ENCODE assay signal across 1 cellular context in genomic region chr4:174381419-174381818, GRCh38.
A peak's percentile ranks its signal among the peaks of the same experiment; 100 is the strongest.
TF ChIP-seq lines count a peak whose summit lies in the region.

No MANE protein-coding gene starts in this region.

TF ChIP-seq in K562, 482 proteins besides CTCF, POLR2A, EP300 and RAD21 (continued from another document and continues in another):
- TF ChIP-seq, protein P1, sequence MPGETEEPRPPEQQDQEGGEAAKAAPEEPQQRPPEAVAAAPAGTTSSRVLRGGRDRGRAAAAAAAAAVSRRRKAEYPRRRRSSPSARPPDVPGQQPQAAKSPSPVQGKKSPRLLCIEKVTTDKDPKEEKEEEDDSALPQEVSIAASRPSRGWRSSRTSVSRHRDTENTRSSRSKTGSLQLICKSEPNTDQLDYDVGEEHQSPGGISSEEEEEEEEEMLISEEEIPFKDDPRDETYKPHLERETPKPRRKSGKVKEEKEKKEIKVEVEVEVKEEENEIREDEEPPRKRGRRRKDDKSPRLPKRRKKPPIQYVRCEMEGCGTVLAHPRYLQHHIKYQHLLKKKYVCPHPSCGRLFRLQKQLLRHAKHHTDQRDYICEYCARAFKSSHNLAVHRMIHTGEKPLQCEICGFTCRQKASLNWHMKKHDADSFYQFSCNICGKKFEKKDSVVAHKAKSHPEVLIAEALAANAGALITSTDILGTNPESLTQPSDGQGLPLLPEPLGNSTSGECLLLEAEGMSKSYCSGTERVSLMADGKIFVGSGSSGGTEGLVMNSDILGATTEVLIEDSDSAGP (CRISPR knock-in tag; IDR thresholded peaks at IDR 0.05), result no peak
- TF ChIP-seq ZNF592 (IDR thresholded peaks at IDR 0.05), result peak; percentile 96
- TF ChIP-seq RBM22 (IDR thresholded peaks at IDR 0.05; ENCODE audit: low read depth, low read length, poor library complexity, severe bottlenecking), result no peak
- no peak for TF ChIP-seq DNMT1 (IDR thresholded peaks at IDR 0.05)
- TF ChIP-seq ZNF696 (CRISPR knock-in tag; conservative IDR thresholded peaks at IDR 0.05), result no peak
- peak in 1 of 2 experiments; percentile 85; a peak in 2 of 4 replicates for TF ChIP-seq TEAD1 (CRISPR knock-in tag; IDR thresholded peaks at IDR 0.05)
- TF ChIP-seq ZNF133 (CRISPR knock-in tag; IDR thresholded peaks at IDR 0.05), result no peak
- TF ChIP-seq PHB (CRISPR knock-in tag; IDR thresholded peaks at IDR 0.05), result no peak
- no peak for TF ChIP-seq MAFG (tag; conservative IDR thresholded peaks at IDR 0.05)
- no peak for TF ChIP-seq ARNT (IDR thresholded peaks at IDR 0.05)
- TF ChIP-seq, protein P2, sequence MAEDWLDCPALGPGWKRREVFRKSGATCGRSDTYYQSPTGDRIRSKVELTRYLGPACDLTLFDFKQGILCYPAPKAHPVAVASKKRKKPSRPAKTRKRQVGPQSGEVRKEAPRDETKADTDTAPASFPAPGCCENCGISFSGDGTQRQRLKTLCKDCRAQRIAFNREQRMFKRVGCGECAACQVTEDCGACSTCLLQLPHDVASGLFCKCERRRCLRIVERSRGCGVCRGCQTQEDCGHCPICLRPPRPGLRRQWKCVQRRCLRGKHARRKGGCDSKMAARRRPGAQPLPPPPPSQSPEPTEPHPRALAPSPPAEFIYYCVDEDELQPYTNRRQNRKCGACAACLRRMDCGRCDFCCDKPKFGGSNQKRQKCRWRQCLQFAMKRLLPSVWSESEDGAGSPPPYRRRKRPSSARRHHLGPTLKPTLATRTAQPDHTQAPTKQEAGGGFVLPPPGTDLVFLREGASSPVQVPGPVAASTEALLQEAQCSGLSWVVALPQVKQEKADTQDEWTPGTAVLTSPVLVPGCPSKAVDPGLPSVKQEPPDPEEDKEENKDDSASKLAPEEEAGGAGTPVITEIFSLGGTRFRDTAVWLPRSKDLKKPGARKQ (CRISPR knock-in tag; IDR thresholded peaks at IDR 0.05), result no peak
- TF ChIP-seq JUN (IDR thresholded peaks at IDR 0.05; ENCODE audit: borderline replicate concordance, low read depth, low read length), result no peak
- no peak for TF ChIP-seq JUN (CRISPR knock-in tag; IDR thresholded peaks at IDR 0.05; ENCODE audit: borderline replicate concordance)
- no peak for TF ChIP-seq ZFP36 (IDR thresholded peaks at IDR 0.05; ENCODE audit: low read depth, low read length, partially characterized antibody)
- TF ChIP-seq, protein P3, sequence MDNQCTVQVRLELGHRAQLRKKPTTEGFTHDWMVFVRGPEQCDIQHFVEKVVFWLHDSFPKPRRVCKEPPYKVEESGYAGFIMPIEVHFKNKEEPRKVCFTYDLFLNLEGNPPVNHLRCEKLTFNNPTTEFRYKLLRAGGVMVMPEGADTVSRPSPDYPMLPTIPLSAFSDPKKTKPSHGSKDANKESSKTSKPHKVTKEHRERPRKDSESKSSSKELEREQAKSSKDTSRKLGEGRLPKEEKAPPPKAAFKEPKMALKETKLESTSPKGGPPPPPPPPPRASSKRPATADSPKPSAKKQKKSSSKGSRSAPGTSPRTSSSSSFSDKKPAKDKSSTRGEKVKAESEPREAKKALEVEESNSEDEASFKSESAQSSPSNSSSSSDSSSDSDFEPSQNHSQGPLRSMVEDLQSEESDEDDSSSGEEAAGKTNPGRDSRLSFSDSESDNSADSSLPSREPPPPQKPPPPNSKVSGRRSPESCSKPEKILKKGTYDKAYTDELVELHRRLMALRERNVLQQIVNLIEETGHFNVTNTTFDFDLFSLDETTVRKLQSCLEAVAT (IDR thresholded peaks at IDR 0.05), result no peak
- TF ChIP-seq TARDBP (IDR thresholded peaks at IDR 0.05), result no peak
- no peak for TF ChIP-seq ZFP30 (CRISPR knock-in tag; IDR thresholded peaks at IDR 0.05; ENCODE audit: borderline replicate concordance)
- TF ChIP-seq NCOA6 (IDR thresholded peaks at IDR 0.05), result no peak
- TF ChIP-seq RBM15 (IDR thresholded peaks at IDR 0.05; ENCODE audit: insufficient read depth, low read length), result no peak
- no peak for TF ChIP-seq STAT5B (CRISPR knock-in tag; IDR thresholded peaks at IDR 0.05)
- no peak for TF ChIP-seq C11orf30 (IDR thresholded peaks at IDR 0.05; ENCODE audit: low read depth)
- TF ChIP-seq, protein P4, sequence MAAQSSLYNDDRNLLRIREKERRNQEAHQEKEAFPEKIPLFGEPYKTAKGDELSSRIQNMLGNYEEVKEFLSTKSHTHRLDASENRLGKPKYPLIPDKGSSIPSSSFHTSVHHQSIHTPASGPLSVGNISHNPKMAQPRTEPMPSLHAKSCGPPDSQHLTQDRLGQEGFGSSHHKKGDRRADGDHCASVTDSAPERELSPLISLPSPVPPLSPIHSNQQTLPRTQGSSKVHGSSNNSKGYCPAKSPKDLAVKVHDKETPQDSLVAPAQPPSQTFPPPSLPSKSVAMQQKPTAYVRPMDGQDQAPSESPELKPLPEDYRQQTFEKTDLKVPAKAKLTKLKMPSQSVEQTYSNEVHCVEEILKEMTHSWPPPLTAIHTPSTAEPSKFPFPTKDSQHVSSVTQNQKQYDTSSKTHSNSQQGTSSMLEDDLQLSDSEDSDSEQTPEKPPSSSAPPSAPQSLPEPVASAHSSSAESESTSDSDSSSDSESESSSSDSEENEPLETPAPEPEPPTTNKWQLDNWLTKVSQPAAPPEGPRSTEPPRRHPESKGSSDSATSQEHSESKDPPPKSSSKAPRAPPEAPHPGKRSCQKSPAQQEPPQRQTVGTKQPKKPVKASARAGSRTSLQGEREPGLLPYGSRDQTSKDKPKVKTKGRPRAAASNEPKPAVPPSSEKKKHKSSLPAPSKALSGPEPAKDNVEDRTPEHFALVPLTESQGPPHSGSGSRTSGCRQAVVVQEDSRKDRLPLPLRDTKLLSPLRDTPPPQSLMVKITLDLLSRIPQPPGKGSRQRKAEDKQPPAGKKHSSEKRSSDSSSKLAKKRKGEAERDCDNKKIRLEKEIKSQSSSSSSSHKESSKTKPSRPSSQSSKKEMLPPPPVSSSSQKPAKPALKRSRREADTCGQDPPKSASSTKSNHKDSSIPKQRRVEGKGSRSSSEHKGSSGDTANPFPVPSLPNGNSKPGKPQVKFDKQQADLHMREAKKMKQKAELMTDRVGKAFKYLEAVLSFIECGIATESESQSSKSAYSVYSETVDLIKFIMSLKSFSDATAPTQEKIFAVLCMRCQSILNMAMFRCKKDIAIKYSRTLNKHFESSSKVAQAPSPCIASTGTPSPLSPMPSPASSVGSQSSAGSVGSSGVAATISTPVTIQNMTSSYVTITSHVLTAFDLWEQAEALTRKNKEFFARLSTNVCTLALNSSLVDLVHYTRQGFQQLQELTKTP (IDR thresholded peaks at IDR 0.05; ENCODE audit: low read depth in 1 of 2, partially characterized antibody in 2 of 2), result no peak
- 0 out of 2 replicates have a peak, but pooled peaks have one; percentile 9 for TF ChIP-seq TEAD2 (tag; IDR thresholded peaks at IDR 0.05)
- TF ChIP-seq EZH2 (IDR thresholded peaks at IDR 0.05; ENCODE audit: borderline replicate concordance, low read depth, low read length), result no peak
- TF ChIP-seq, protein P5, sequence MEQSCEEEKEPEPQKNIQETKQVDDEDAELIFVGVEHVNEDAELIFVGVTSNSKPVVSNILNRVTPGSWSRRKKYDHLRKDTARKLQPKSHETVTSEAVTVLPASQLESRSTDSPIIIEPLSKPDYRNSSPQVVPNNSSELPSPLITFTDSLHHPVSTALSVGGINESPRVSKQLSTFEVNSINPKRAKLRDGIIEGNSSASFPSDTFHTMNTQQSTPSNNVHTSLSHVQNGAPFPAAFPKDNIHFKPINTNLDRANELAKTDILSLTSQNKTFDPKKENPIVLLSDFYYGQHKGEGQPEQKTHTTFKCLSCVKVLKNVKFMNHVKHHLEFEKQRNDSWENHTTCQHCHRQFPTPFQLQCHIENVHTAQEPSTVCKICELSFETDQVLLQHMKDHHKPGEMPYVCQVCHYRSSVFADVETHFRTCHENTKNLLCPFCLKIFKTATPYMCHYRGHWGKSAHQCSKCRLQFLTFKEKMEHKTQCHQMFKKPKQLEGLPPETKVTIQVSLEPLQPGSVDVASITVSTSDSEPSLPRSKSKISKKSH (CRISPR knock-in tag; IDR thresholded peaks at IDR 0.05), result no peak
- TF ChIP-seq IRF1 (CRISPR knock-in tag; IDR thresholded peaks at IDR 0.05; ENCODE audit: borderline replicate concordance), result no peak
- no peak for TF ChIP-seq ZKSCAN1 (IDR thresholded peaks at IDR 0.05; ENCODE audit: low read depth, low read length)
- TF ChIP-seq, protein P6, sequence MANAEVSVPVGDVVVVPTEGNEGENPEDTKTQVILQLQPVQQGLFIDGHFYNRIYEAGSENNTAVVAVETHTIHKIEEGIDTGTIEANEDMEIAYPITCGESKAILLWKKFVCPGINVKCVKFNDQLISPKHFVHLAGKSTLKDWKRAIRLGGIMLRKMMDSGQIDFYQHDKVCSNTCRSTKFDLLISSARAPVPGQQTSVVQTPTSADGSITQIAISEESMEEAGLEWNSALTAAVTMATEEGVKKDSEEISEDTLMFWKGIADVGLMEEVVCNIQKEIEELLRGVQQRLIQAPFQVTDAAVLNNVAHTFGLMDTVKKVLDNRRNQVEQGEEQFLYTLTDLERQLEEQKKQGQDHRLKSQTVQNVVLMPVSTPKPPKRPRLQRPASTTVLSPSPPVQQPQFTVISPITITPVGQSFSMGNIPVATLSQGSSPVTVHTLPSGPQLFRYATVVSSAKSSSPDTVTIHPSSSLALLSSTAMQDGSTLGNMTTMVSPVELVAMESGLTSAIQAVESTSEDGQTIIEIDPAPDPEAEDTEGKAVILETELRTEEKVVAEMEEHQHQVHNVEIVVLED (CRISPR knock-in tag; IDR thresholded peaks at IDR 0.05), result peak; percentile 43; the same call in 1 of the 2 replicates
- TF ChIP-seq, protein P7, sequence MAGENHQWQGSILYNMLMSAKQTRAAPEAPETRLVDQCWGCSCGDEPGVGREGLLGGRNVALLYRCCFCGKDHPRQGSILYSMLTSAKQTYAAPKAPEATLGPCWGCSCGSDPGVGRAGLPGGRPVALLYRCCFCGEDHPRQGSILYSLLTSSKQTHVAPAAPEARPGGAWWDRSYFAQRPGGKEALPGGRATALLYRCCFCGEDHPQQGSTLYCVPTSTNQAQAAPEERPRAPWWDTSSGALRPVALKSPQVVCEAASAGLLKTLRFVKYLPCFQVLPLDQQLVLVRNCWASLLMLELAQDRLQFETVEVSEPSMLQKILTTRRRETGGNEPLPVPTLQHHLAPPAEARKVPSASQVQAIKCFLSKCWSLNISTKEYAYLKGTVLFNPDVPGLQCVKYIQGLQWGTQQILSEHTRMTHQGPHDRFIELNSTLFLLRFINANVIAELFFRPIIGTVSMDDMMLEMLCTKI (IDR thresholded peaks at IDR 0.05; ENCODE audit: partially characterized antibody), result no peak
